In genomic region chr11:71901137-71901536, GRCh38 we compare ENCODE assay signal across 11 cellular contexts. TPM values are rescaled to one million over a fixed set of nuclear protein-coding genes. Genes with fewer than 3 reads are reported as not detected.
DNase-seq lines count a peak whose midpoint lies in the region; TF ChIP-seq lines count a peak whose summit lies in the region.
"Not testable (repeated sequence)": the region's sequence is repeated elsewhere in the genome, so short reads cannot be mapped to it uniquely, and the experiment has no call there.
"Had no signal": no experiment of that assay in that cellular context is flagged by ENCODE, and none has a peak within 500 bp of the region (broad histone marks: within the 10 kb centered on the region; RNA-seq: fewer than 3 reads in every experiment).

No MANE protein-coding gene starts in this region.

- H3K4me1 Mint-ChIP-seq in nephron progenitor cell = peaks cover 13% of the 10 kb centered on the region

- TF ChIP-seq CTCF in cardiac fibroblast (IDR thresholded peaks at IDR 0.05; ENCODE audit: low read depth, low read length); fibroblast of the aortic adventitia (IDR thresholded peaks at IDR 0.05; ENCODE audit: insufficient read depth, low read length); nephron progenitor cell (IDR thresholded peaks at IDR 0.05): not testable (repeated sequence)

- H3K36me3 Mint-ChIP-seq in nephron progenitor cell (ENCODE audit: low read depth) = peaks cover 54% of the 10 kb centered on the region

- DNase-seq in EH (ENCODE audit: low read depth) (peak; percentile 92), HS-5 (ENCODE audit: low read depth) (peak; percentile 32), T1000 (lab: John Stamatoyannopoulos, UW) (peak; percentile 6), cardiac fibroblast (ENCODE audit: low read depth in 2 of 2) (peak; percentile 23 to 46), fibroblast of the aortic adventitia (ENCODE audit: low read depth) (peak; percentile 25), smooth muscle cell of the brain vasculature (ENCODE audit: low read depth, low spot score) (peak; percentile 6)
- not testable (repeated sequence) for DNase-seq in nephron progenitor cell

- H3K4me3 ChIP-seq in cardiac fibroblast (replicated peaks in 1 of 2; ENCODE audit: low read depth in 2 of 2, low read length in 2 of 2); fibroblast of the aortic adventitia (ENCODE audit: low read depth, low read length): not testable (repeated sequence)

- not testable (repeated sequence) for H3K9me3 Mint-ChIP-seq in nephron progenitor cell

- H3K4me3 Mint-ChIP-seq in nephron progenitor cell = not testable (repeated sequence)

- not testable (repeated sequence) for H3K27me3 Mint-ChIP-seq in nephron progenitor cell (ENCODE audit: low read depth, poor library complexity)

- H3K27ac Mint-ChIP-seq in nephron progenitor cell = peak overlapping the region; percentile 85

RNA-seq across cellular contexts. Expression of gene DEFB131B, which starts 22.9 kb away (rescaled TPM):
- total RNA-seq in fibroblast of the aortic adventitia (ENCODE audit: low replicate concordance) = not detected in 2 replicates
- total RNA-seq: Calu3; CD4-positive, alpha-beta T cell; OCI-LY7; RPMI7951 had no signal

RNA-seq across cellular contexts. Expression of gene XNDC1N, which starts 27.3 kb away (rescaled TPM):
- 3.5 and 13.0 TPM in 2 replicates for total RNA-seq in fibroblast of the aortic adventitia (ENCODE audit: low replicate concordance)

RNA-seq across cellular contexts. Expression of gene RNF121, which starts 27.7 kb away (rescaled TPM):
- 13.0 and 22.9 TPM in 2 replicates for total RNA-seq in fibroblast of the aortic adventitia (ENCODE audit: low replicate concordance)
